ENCODE assay signal across 8 cellular contexts in the genomic region with DNA sequence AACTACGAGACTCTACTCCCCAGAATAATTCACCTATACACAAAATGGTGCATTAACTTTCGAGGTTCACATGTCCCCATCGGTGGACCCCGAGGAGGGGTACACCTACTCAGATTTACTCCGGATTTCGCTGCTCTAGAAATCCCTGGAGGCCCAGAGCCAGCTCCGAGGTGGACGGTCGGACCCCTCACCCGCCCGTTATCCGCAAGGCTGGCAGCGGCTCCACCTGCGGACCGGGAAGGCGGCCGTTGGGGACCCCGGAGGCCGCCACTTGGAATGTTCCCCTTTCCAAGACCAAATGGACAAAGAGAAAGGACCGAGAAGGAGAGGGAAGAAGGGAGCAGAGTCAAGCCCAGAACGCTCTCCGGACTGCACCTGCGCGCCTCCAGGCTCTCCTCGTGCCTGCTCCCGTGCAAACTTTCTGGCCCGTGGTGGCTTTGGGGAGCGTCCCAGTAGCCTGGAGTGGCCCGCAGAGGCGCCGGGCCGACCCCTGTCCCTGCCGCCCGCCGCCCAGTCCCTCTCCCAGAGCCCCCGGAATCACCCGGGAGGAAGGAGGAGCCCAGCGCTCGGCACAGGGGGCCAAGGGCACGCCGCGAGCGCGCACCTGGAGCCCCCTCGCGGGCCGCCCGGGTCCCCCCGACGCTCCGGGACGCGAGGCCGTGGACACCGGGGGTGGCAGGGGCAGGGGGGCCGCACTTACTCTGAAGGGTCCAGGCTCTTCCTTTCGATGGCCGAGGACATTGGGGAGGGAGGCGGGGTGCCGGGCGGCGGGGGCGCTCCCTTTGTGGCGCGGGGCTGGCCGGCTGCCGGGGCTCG. TPM values are rescaled to one million over a fixed set of nuclear protein-coding genes. Genes with fewer than 3 reads are reported as not detected.
A peak's percentile ranks its signal among the peaks of the same experiment; 100 is the strongest.
DNase-seq lines count a peak whose midpoint lies in the region; ATAC-seq, FAIRE-seq and TF ChIP-seq lines count a peak whose summit lies in the region.

No MANE protein-coding gene starts in this region.

- TF ChIP-seq EP300 in HepG2 (IDR thresholded peaks at IDR 0.05; ENCODE audit: low read depth in 2 of 2, low read length in 2 of 2) (no peak), HepG2 (CRISPR knock-in tag; IDR thresholded peaks at IDR 0.05; ENCODE audit: borderline replicate concordance) (no peak)

- no peaks in the 10 kb centered on the region for H3K9me2 ChIP-seq in GM23338 (ENCODE audit: insufficient read depth)

- TF ChIP-seq CTCF in GM23338 (conservative IDR thresholded peaks at IDR 0.05; ENCODE audit: low read depth in 2 of 2) (no peak), HepG2 (CRISPR knock-in tag; IDR thresholded peaks at IDR 0.05) (no peak), thyroid gland (IDR thresholded peaks at IDR 0.05) (no peak)

- CTCF ChIA-PET in HepG2 (lab: Yijun Ruan, JAX; ENCODE audit: low intra/inter-chr PET ratio, low total read pairs): no interaction called here

- H3K9ac ChIP-seq in BLaER1 treated with 17β-estradiol and CSF1 and Interleukin-3, amounts not matched to agents 10 nM and 100 nM: peak overlapping the region; percentile 92 to 99 (median 94)
- H3K9ac ChIP-seq in HepG2 (ENCODE audit: insufficient read depth, low read depth, low read length): no peak overlapping the region

- H3K27me3 Mint-ChIP-seq in GM23338 (ENCODE audit: insufficient read depth, low read depth, poor library complexity): peaks cover 48% of the 10 kb centered on the region

- peak; percentile 43 for ATAC-seq in GM23338
- ATAC-seq in HepG2: peak; percentile 26; the same call in 2 of the 3 replicates
- no peak for ATAC-seq in GM21367 (IDR thresholded peaks at IDR 0.05; ENCODE audit: unreplicated experiment)

- H3F3A ChIP-seq in GM23338 (replicated peaks; ENCODE audit: low read depth): 0 out of 2 replicates have a peak, but pooled peaks cover 3% of the 10 kb centered on the region

- H3K4me3 Mint-ChIP-seq in GM23338: peak overlapping the region; percentile 73

- intact Hi-C loops in HepG2 (cut with micrococcal nuclease; ENCODE audit: unreplicated experiment): no loop called here
- intact Hi-C loops in thyroid gland (cut with DNase I): no loop called here

- H3K9me3 ChIP-seq in BLaER1 treated with 17β-estradiol and CSF1 and Interleukin-3, amounts not matched to agents 10 nM and 100 nM (replicated peaks in 1 of 11): peaks cover 0 to 6% (median 0%) of the 10 kb centered on the region in 11 experiments; a peak in 3 of 22 replicates
- H3K9me3 ChIP-seq in HepG2 (ENCODE audit: low read length): no peaks in the 10 kb centered on the region
- H3K9me3 ChIP-seq in thyroid gland: no peaks in the 10 kb centered on the region

- no peak for TF ChIP-seq RAD21 in HepG2 (CRISPR knock-in tag; IDR thresholded peaks at IDR 0.05)

- peaks cover 12 to 73% (median 49%) of the 10 kb centered on the region in 11 experiments for H3K36me3 ChIP-seq in BLaER1 treated with 17β-estradiol and CSF1 and Interleukin-3, amounts not matched to agents 10 nM and 100 nM
- no peaks in the 10 kb centered on the region for H3K36me3 ChIP-seq in GM23338 (ENCODE audit: insufficient read depth)
- H3K36me3 ChIP-seq in HepG2 (replicated peaks in 1 of 2; ENCODE audit: control insufficient read depth in 1 of 2, insufficient read depth in 2 of 2, low read length in 2 of 2): no peaks in the 10 kb centered on the region
- no peaks in the 10 kb centered on the region for H3K36me3 ChIP-seq in thyroid gland

- POLR2A ChIA-PET in HepG2 (lab: Yijun Ruan, JAX): no interaction called here

- no peaks in the 10 kb centered on the region for H3K9me3 Mint-ChIP-seq in GM23338

- no peak for TF ChIP-seq POLR2A in HepG2 (IDR thresholded peaks at IDR 0.05; ENCODE audit: insufficient read depth in 1 of 2, low read depth in 2 of 2, low read length in 2 of 2)
- no peak for TF ChIP-seq POLR2A in thyroid gland (IDR thresholded peaks at IDR 0.05)

- no TSS peak for BruUV-seq in HepG2 (replicated peaks; lab: Mats Ljungman, UMichigan)

- H3K36me3 Mint-ChIP-seq in GM23338 (ENCODE audit: low read depth): no peaks in the 10 kb centered on the region

- H3K4me3 ChIP-seq in BLaER1 treated with 17β-estradiol and CSF1 and Interleukin-3, amounts not matched to agents 10 nM and 100 nM: peak overlapping the region; percentile 74 to 98 (median 91)
- H3K4me3 ChIP-seq in GM23338 (peak overlapping the region; percentile 72), HepG2 (replicated peaks in 1 of 3; ENCODE audit: insufficient read depth in 1 of 3, low read depth in 2 of 3, low read length in 3 of 3) (peak overlapping the region in 1 of 3 experiments; percentile 16; a peak in 1 of 6 replicates), thyroid gland (replicated peaks in 1 of 3) (peak overlapping the region; percentile 15 to 54 (median 26))

- H2AFZ ChIP-seq in GM23338 (peak overlapping the region; percentile 97), HepG2 (ENCODE audit: low read length) (no peak overlapping the region)

- H3K27me3 ChIP-seq in BLaER1 treated with 17β-estradiol and CSF1 and Interleukin-3, amounts not matched to agents 10 nM and 100 nM: peaks cover 0 to 47% (median 26%) of the 10 kb centered on the region in 11 experiments; a peak in 16 of 22 replicates
- H3K27me3 ChIP-seq in GM23338 (ENCODE audit: insufficient read depth): peaks cover 73% of the 10 kb centered on the region
- peaks cover 9 to 58% of the 10 kb centered on the region in 2 experiments for H3K27me3 ChIP-seq in HepG2 (ENCODE audit: control insufficient read depth in 1 of 2, insufficient read depth in 2 of 2, low read length in 2 of 2)
- no peaks in the 10 kb centered on the region for H3K27me3 ChIP-seq in thyroid gland

- FAIRE-seq in HepG2 (lab: Jason Lieb, UNC): no peak

- H3K4me2 ChIP-seq in BLaER1 treated with 17β-estradiol and CSF1 and Interleukin-3, amounts not matched to agents 10 nM and 100 nM: peak overlapping the region; percentile 80 to 99 (median 95)
- H3K4me2 ChIP-seq in GM23338: peak overlapping the region; percentile 99
- peak overlapping the region; percentile 49; the same call in 1 of the 2 replicates for H3K4me2 ChIP-seq in HepG2 (ENCODE audit: low read depth, low read length)

- WGBS in HepG2 (ENCODE audit: low lambda C conversion rate): 53% methylated on average over 14 of the region's 68 CpGs
- WGBS in thyroid gland, 2 donors: 2 to 3% methylated on average over 20 to 34 of the region's 68 CpGs

- no peaks in the 10 kb centered on the region for H3K79me2 ChIP-seq in GM23338 (replicated peaks; ENCODE audit: insufficient read depth)
- no peaks in the 10 kb centered on the region for H3K79me2 ChIP-seq in HepG2 (ENCODE audit: insufficient read depth, low read length)

- DNase-seq in GM23338 (ENCODE audit: low spot score): peak; percentile 50
- DNase-seq in astrocyte of the hippocampus (ENCODE audit: low read depth, low spot score): peak; percentile 27
- DNase-seq in HepG2 (ENCODE audit: low spot score): no peak
- no peak for DNase-seq in thyroid gland
- no peak for DNase-seq in RPMI8226
- no peak for DNase-seq in MV-4-11 (lab: John Stamatoyannopoulos, UW)

- peak overlapping the region; percentile 88 to 98 (median 94) for H3K27ac ChIP-seq in BLaER1 treated with 17β-estradiol and CSF1 and Interleukin-3, amounts not matched to agents 10 nM and 100 nM
- no peak overlapping the region for H3K27ac ChIP-seq in GM23338 (ENCODE audit: low read depth)
- H3K27ac ChIP-seq in HepG2 (ENCODE audit: extremely low read length, insufficient read depth, low read length): no peak overlapping the region
- peak overlapping the region; percentile 73 to 82 (median 82) for H3K27ac ChIP-seq in thyroid gland

- H4K20me1 ChIP-seq in BLaER1 treated with 17β-estradiol and CSF1 and Interleukin-3, amounts not matched to agents 10 nM and 100 nM: peaks cover 34 to 65% (median 48%) of the 10 kb centered on the region in 11 experiments
- no peaks in the 10 kb centered on the region for H4K20me1 ChIP-seq in GM23338 (replicated peaks; ENCODE audit: insufficient read depth)
- H4K20me1 ChIP-seq in HepG2 (ENCODE audit: insufficient read depth, low read length): no peaks in the 10 kb centered on the region

- H3K4me1 Mint-ChIP-seq in GM23338: peaks cover 12% of the 10 kb centered on the region; the same call in 2 of the 3 replicates

- H3K4me1 ChIP-seq in BLaER1 treated with 17β-estradiol and CSF1 and Interleukin-3, amounts not matched to agents 10 nM and 100 nM: peaks cover 49 to 79% (median 64%) of the 10 kb centered on the region in 10 experiments
- peaks cover 35% of the 10 kb centered on the region for H3K4me1 ChIP-seq in GM23338 (ENCODE audit: insufficient read depth)
- H3K4me1 ChIP-seq in HepG2 (ENCODE audit: insufficient read depth, low read length): 0 out of 2 replicates have a peak, but pooled peaks cover 9% of the 10 kb centered on the region
- H3K4me1 ChIP-seq in thyroid gland: peaks cover 5 to 16% of the 10 kb centered on the region in 2 donors

- in situ Hi-C loops in HepG2 (cut with HindIII; ENCODE audit: extremely low pct_ligation_motif_present, low pct_unique_long_range_greater_than_20kb): loop anchor here (25.0 kb wide), 1 partner anchor 493 kb away; the partner anchor contains the start of gene ABTB2

- H3K27ac Mint-ChIP-seq in GM23338: no peak overlapping the region

RNA-seq across cellular contexts. Expression of gene LMO2, which starts 23.0 kb away (rescaled TPM):
- total RNA-seq in GM23338 (2014; rRNA removed; shearing (Covaris generic)): 3.1 and 3.9 TPM in 2 replicates
- 1.4 and 2.7 TPM in 2 replicates for polyA plus RNA-seq in GM23338 (2016; fragmentation: Nextera tagmentation; extraction: Ambion mirVana)
- total RNA-seq in HepG2 (2016; rRNA removed; fragmentation: Illumina TruSeq; extraction: Trizol): not detected in 2 replicates
- not detected in 2 replicates for total RNA-seq in HepG2 (2016; cell fraction: cytosol; rRNA removed; fragmentation: Illumina TruSeq; extraction: Trizol; ENCODE audit: low read depth)
- total RNA-seq in HepG2 (2016; cell fraction: insoluble cytoplasmic fraction; rRNA removed; fragmentation: Illumina TruSeq; extraction: Trizol): not detected in 2 replicates
- total RNA-seq in HepG2 (2016; cell fraction: membrane; rRNA removed; fragmentation: Illumina TruSeq; extraction: Trizol): not detected in 2 replicates
- total RNA-seq in HepG2 (2016; cell fraction: nucleus; rRNA removed; fragmentation: Illumina TruSeq; extraction: Trizol): not detected in 2 replicates
- polyA plus RNA-seq in HepG2 (2011; rRNA removed): not detected in 2 replicates
- not detected in 2 replicates for polyA plus RNA-seq in HepG2 (2011; cell fraction: cytosol; rRNA removed)
- polyA plus RNA-seq in HepG2 (2011; cell fraction: nucleus; rRNA removed): not detected in 2 replicates
- not detected in 2 replicates for polyA plus RNA-seq in HepG2 (2012)
- polyA plus RNA-seq in HepG2 (2016; cell fraction: cytosol; fragmentation: Illumina TruSeq; extraction: Trizol; ENCODE audit: low read depth): not detected in 2 replicates
- not detected in 2 replicates for polyA plus RNA-seq in HepG2 (2016; cell fraction: insoluble cytoplasmic fraction; fragmentation: Illumina TruSeq; extraction: Trizol; ENCODE audit: low read depth)
- not detected in 2 replicates for polyA plus RNA-seq in HepG2 (2016; cell fraction: membrane; fragmentation: Illumina TruSeq; extraction: Trizol; ENCODE audit: low read depth)
- not detected in 2 replicates for polyA plus RNA-seq in HepG2 (2016; cell fraction: nucleus; fragmentation: Illumina TruSeq; extraction: Trizol; ENCODE audit: insufficient read depth, low read depth)
- polyA minus RNA-seq in HepG2 (2011; rRNA and poly(A)+ RNA removed; ENCODE audit: low replicate concordance): 0.28 and 0.30 TPM in 2 replicates
- polyA minus RNA-seq in HepG2 (2011; cell fraction: cytosol; rRNA and poly(A)+ RNA removed): not detected in 2 replicates
- polyA minus RNA-seq in HepG2 (2011; cell fraction: nucleus; rRNA and poly(A)+ RNA removed): not detected in 2 replicates
- 10 to 100 TPM; 20.7 to 51.5 (median 40.3) TPM for total RNA-seq in thyroid gland

Comparison
In these comparisons a context has a peak if more than half of its experiments do, and no peak if none do; other contexts are left out.
1. H3K27ac ChIP-seq: peak in BLaER1 treated with 17β-estradiol and CSF1 and Interleukin-3, amounts not matched to agents 10 nM and 100 nM (11 of 11) and thyroid gland (3 of 3); none in GM23338 (single experiment) and HepG2 (single experiment).
2. H3K4me2 ChIP-seq: peak in every context shown above with its lines; median percentile 99 in GM23338; 95 in BLaER1 treated with 17β-estradiol and CSF1 and Interleukin-3, amounts not matched to agents 10 nM and 100 nM; 49 in HepG2.
3. DNase-seq: peak in GM23338 (single experiment) and astrocyte of the hippocampus (single experiment); none in HepG2 (single experiment), thyroid gland (0 of 2), RPMI8226 (single experiment) and MV-4-11 (single experiment).